ENCODE assay signal across 8 cellular contexts in genomic region chr6:11769816-11770545, GRCh38. TPM values are rescaled to one million over a fixed set of nuclear protein-coding genes. Genes with fewer than 3 reads are reported as not detected.
DNase-seq lines count a peak whose midpoint lies in the region; ATAC-seq and TF ChIP-seq lines count a peak whose summit lies in the region.

No MANE protein-coding gene starts in this region.

- H3K9me3 ChIP-seq in mucosa of stomach (ENCODE audit: control insufficient read depth, low read length): no peaks in the 10 kb centered on the region

- no peaks in the 10 kb centered on the region for H3K79me2 ChIP-seq in ACC112 (ENCODE audit: control insufficient read depth, insufficient read depth, low read length, unreplicated experiment)
- H3K79me2 ChIP-seq in KMS-11 (ENCODE audit: insufficient read depth, low read depth): no peaks in the 10 kb centered on the region

- H3K36me3 Mint-ChIP-seq in MCF 10A (ENCODE audit: insufficient read depth, unreplicated experiment): no peaks in the 10 kb centered on the region

- H3K9ac ChIP-seq in KMS-11 (peak overlapping the region; percentile 38; the same call in 1 of the 2 replicates), mucosa of stomach (ENCODE audit: low read length) (peak overlapping the region; percentile 47)

- H3K27ac ChIP-seq in ACC112 (ENCODE audit: low read depth, low read length) (peak overlapping the region; percentile 99), KMS-11 (peak overlapping the region; percentile 59)

- TF ChIP-seq CTCF in KMS-11 (conservative IDR thresholded peaks at IDR 0.05; ENCODE audit: low read depth, low read length) (no peak), MCF 10A (IDR thresholded peaks at IDR 0.05; ENCODE audit: unreplicated experiment) (no peak)

- H4K20me1 ChIP-seq in KMS-11 (ENCODE audit: insufficient read depth): no peaks in the 10 kb centered on the region

- H3K36me3 ChIP-seq in ACC112 (ENCODE audit: insufficient read depth, low read length): no peaks in the 10 kb centered on the region
- no peaks in the 10 kb centered on the region for H3K36me3 ChIP-seq in KMS-11 (ENCODE audit: insufficient read depth)
- H3K36me3 ChIP-seq in mucosa of stomach (ENCODE audit: control insufficient read depth, insufficient read depth, low read length): no peaks in the 10 kb centered on the region

- no peaks in the 10 kb centered on the region for H3K9me3 Mint-ChIP-seq in MCF 10A (ENCODE audit: unreplicated experiment)

- intact Hi-C loops in MCF 10A (cut with micrococcal nuclease): loop anchor here (1.0 to 5.0 kb wide), 6 partner anchors 40 to 517 kb away; no protein-coding TSS in a partner anchor

- peak overlapping the region; percentile 33; the same call in 1 of the 2 replicates for H3K4me3 ChIP-seq in ACC112 (ENCODE audit: low read depth, low read length)
- no peak overlapping the region for H3K4me3 ChIP-seq in KMS-11 (IDR thresholded peaks at IDR 0.05; ENCODE audit: insufficient read depth, low read depth, low read length)
- H3K4me3 ChIP-seq in mucosa of stomach (ENCODE audit: low read length): no peak overlapping the region

- no peaks in the 10 kb centered on the region for H3K27me3 Mint-ChIP-seq in MCF 10A (ENCODE audit: insufficient read depth, unreplicated experiment)

- BruUV-seq in MCF 10A (replicated peaks; lab: Mats Ljungman, UMichigan): TSS peak; percentile 50

- H3K4me2 ChIP-seq in KMS-11: peak overlapping the region; percentile 74

- H3K27me3 ChIP-seq in ACC112 (ENCODE audit: insufficient read depth, low read length): no peaks in the 10 kb centered on the region
- H3K27me3 ChIP-seq in KMS-11 (ENCODE audit: insufficient read depth, low read depth): no peaks in the 10 kb centered on the region
- no peaks in the 10 kb centered on the region for H3K27me3 ChIP-seq in mucosa of stomach (ENCODE audit: control insufficient read depth, insufficient read depth, low read length)

- POLR2A ChIA-PET in MCF 10A (lab: Yijun Ruan, JAX): interaction anchor here (0.6 to 10.4 kb wide), 35 partner anchors 9 to 1687 kb away, joined by 3 to 248 read pairs (median 5); partner anchors contain the start of genes ADTRP, EDN1 and HIVEP1

- CTCF ChIA-PET in MCF 10A (lab: Yijun Ruan, JAX): interaction anchor here (0.7 to 1.7 kb wide), 9 partner anchors 18 to 277 kb away, joined by 3 to 10 read pairs (median 4); partner anchors contain the start of gene HIVEP1

- H3K27ac Mint-ChIP-seq in MCF 10A (ENCODE audit: low read depth, unreplicated experiment): peak overlapping the region; percentile 96

- peak overlapping the region; percentile 4 for H2AFZ ChIP-seq in ACC112 (ENCODE audit: low read length, unreplicated experiment)
- peak overlapping the region; percentile 64 for H2AFZ ChIP-seq in KMS-11 (ENCODE audit: low read depth)

- H3K4me1 Mint-ChIP-seq in MCF 10A (ENCODE audit: insufficient read depth, unreplicated experiment): peaks cover 62% of the 10 kb centered on the region

- ATAC-seq in GM19035 (IDR thresholded peaks at IDR 0.05; ENCODE audit: unreplicated experiment) (no peak), HG03378 (IDR thresholded peaks at IDR 0.05; ENCODE audit: unreplicated experiment) (no peak), HG03045 (IDR thresholded peaks at IDR 0.05; ENCODE audit: unreplicated experiment) (no peak)

- DNase-seq in MCF 10A (ENCODE audit: unreplicated experiment): peak; percentile 42
- no peak for DNase-seq in SW480 (ENCODE audit: low spot score)

- H3K4me3 Mint-ChIP-seq in MCF 10A (ENCODE audit: unreplicated experiment): peak overlapping the region; percentile 69

- H3K4me1 ChIP-seq in ACC112 (ENCODE audit: control insufficient read depth, insufficient read depth, low read length, unreplicated experiment) (peaks cover 78% of the 10 kb centered on the region), KMS-11 (ENCODE audit: low read depth, poor library complexity, severe bottlenecking) (peaks cover 40% of the 10 kb centered on the region), mucosa of stomach (ENCODE audit: control insufficient read depth, insufficient read depth, low read length) (peaks cover 56% of the 10 kb centered on the region)

RNA-seq across cellular contexts. Expression of gene ADTRP, which starts 8.6 kb away (rescaled TPM):
- 14.8 and 25.3 TPM in 2 replicates for total RNA-seq in MCF 10A (2022)
